Comparison of ENCODE assay signal across 8 cellular contexts in genomic region chr1:33257759-33258712, GRCh38. TPM values are rescaled to one million over a fixed set of nuclear protein-coding genes. Genes with fewer than 3 reads are reported as not detected.
DNase-seq lines count a peak whose midpoint lies in the region; ATAC-seq and TF ChIP-seq lines count a peak whose summit lies in the region.

No MANE protein-coding gene starts in this region.

- H3K4me3 ChIP-seq in heart right ventricle, result peak overlapping the region; percentile 61 to 86 (median 75)
- H3K4me3 ChIP-seq in cardiac fibroblast (replicated peaks in 1 of 2; ENCODE audit: low read depth in 2 of 2, low read length in 2 of 2), result peak overlapping the region; percentile 55 to 67
- H3K4me3 ChIP-seq in uterus, result peak overlapping the region; percentile 56 to 57

- DNase-seq in heart right ventricle (no peak), left cardiac atrium (no peak), cardiac fibroblast (ENCODE audit: low read depth in 2 of 2) (peak in 1 of 2 donors; percentile 10), mesothelial cell of epicardium (ENCODE audit: low spot score in 2 of 2, unreplicated experiment in 2 of 2) (no peak), uterus (no peak), Ammon's horn (ENCODE audit: low spot score) (no peak), T-helper 9 cell (no peak), SIG-M5 (lab: John Stamatoyannopoulos, UW) (no peak)

- peaks cover 35 to 65% (median 55%) of the 10 kb centered on the region in 9 donors for H3K4me1 ChIP-seq in heart right ventricle
- H3K4me1 ChIP-seq in uterus, result peaks cover 0 to 13% of the 10 kb centered on the region in 2 donors

- H3K4me1 Mint-ChIP-seq in mesothelial cell of epicardium, result peaks cover 55% of the 10 kb centered on the region

- H3K9me3 ChIP-seq in heart right ventricle, result no peaks in the 10 kb centered on the region
- H3K9me3 ChIP-seq in uterus, result no peaks in the 10 kb centered on the region

- peak overlapping the region in 9 of 10 donors; percentile 79 to 94 (median 88) for H3K27ac ChIP-seq in heart right ventricle
- H3K27ac ChIP-seq in uterus, result peak overlapping the region; percentile 47 to 93

- no peak for TF ChIP-seq POLR2A in uterus (IDR thresholded peaks at IDR 0.05)

- H3K27me3 Mint-ChIP-seq in mesothelial cell of epicardium (ENCODE audit: low read depth), result no peaks in the 10 kb centered on the region

- 37 to 39% methylated on average over 19 of the region's 19 CpGs for WGBS in heart right ventricle, 2 donors

- peak overlapping the region; percentile 99 for H3K4me3 Mint-ChIP-seq in mesothelial cell of epicardium

- ATAC-seq in heart right ventricle, result peak in 2 of 8 donors; percentile 2 to 20
- ATAC-seq in left cardiac atrium, result no peak

- intact Hi-C loops in heart right ventricle (cut with DNase I) (loop anchor here in 3 of 10 donors (5.0 to 10.0 kb wide), 2 partner anchors 41 to 133 kb away; no protein-coding TSS in a partner anchor), left cardiac atrium (cut with DNase I) (no loop called here), uterus (cut with DNase I; ENCODE audit: low total_unique reads) (no loop called here)

- TF ChIP-seq CTCF in heart right ventricle (IDR thresholded peaks at IDR 0.05) (no peak), cardiac fibroblast (IDR thresholded peaks at IDR 0.05; ENCODE audit: low read depth, low read length) (no peak), mesothelial cell of epicardium (IDR thresholded peaks at IDR 0.05; ENCODE audit: unreplicated experiment) (no peak), uterus (IDR thresholded peaks at IDR 0.05) (no peak)

- H3K36me3 ChIP-seq in heart right ventricle (peaks cover 0 to 10% (median 4%) of the 10 kb centered on the region in 9 donors), uterus (no peaks in the 10 kb centered on the region)

- H3K9me3 Mint-ChIP-seq in mesothelial cell of epicardium, result no peaks in the 10 kb centered on the region

- H3K27ac Mint-ChIP-seq in mesothelial cell of epicardium, result peak overlapping the region; percentile 99

- H3K36me3 Mint-ChIP-seq in mesothelial cell of epicardium, result peaks cover 12% of the 10 kb centered on the region

- no peaks in the 10 kb centered on the region for H3K27me3 ChIP-seq in heart right ventricle
- no peaks in the 10 kb centered on the region for H3K27me3 ChIP-seq in uterus

RNA-seq across cellular contexts. Expression of gene ZNF362, which starts 1.7 kb away (rescaled TPM):
- 10 to 100 TPM; 28.5 to 39.2 (median 32.3) TPM for total RNA-seq in heart right ventricle
- polyA plus RNA-seq in heart right ventricle, result 10 to 100 TPM in 1 of 2 donors, 1 to 10 TPM in 1; 9.1 to 25.9 TPM
- total RNA-seq in left cardiac atrium, result 10 to 100 TPM; 29.5 to 29.8 TPM
- 112 to 114 TPM (median 113 TPM) in 3 replicates for total RNA-seq in mesothelial cell of epicardium
- total RNA-seq in uterus, result 10 to 100 TPM in 3 of 4 donors, 1 to 10 TPM in 1; 9.2 to 45.3 (median 25.8) TPM
